8 cellular contexts compared by ENCODE assay signal in the genomic region with DNA sequence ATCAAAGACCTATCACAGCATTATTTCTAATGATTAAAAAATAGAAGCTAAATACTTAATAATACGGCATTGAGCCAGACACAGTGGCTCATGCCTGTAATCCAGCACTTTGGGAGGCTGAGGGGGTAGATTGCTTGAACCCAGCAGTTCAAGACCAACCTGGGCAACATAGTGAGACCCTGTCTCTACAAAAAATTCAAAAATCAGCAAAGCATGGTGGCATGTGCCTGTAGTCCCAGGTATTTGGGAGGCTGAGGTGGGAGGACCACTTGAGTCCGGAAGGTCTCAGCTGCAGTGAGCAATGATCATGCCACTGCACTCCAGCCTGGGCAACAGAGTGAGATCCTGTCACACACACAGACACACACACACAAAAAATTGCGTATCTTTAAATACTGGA.
"Had no signal": no experiment of that assay in that cellular context is flagged by ENCODE, and none has a peak within 500 bp of the region (broad histone marks: within the 10 kb centered on the region; RNA-seq: fewer than 3 reads in every experiment).

No MANE protein-coding gene starts in this region.

- H3K4me2 ChIP-seq: KMS-11 had no signal

- H3K4me3 Mint-ChIP-seq: IgD-negative memory B cell had no signal

- H3K27ac Mint-ChIP-seq: IgD-negative memory B cell had no signal

- H3K9me3 Mint-ChIP-seq: IgD-negative memory B cell had no signal

- H3K27ac ChIP-seq: HL-60, KMS-11 had no signal

- DNase-seq: IMR-90, KBM-7, KG1 had no signal

- H3K27me3 Mint-ChIP-seq: IgD-negative memory B cell had no signal

- H3K9ac ChIP-seq: KMS-11 had no signal

- ATAC-seq: HepG2 had no signal

- FAIRE-seq: HepG2, HTR-8/SVneo had no signal
